In genomic region chr2:102063948-102064678, GRCh38 we compare ENCODE assay signal across 8 cellular contexts.
DNase-seq lines count a peak whose midpoint lies in the region; ATAC-seq and TF ChIP-seq lines count a peak whose summit lies in the region.

No MANE protein-coding gene starts in this region.

- H3K4me2 ChIP-seq in mammary epithelial cell (ENCODE audit: insufficient read depth, low read depth, low read length) = peak overlapping the region; percentile 66

- WGBS in mammary epithelial cell (ENCODE audit: low coverage, missing lambda C conversion rate) = 3% methylated on average over 7 of the region's 9 CpGs

- peaks cover 5% of the 10 kb centered on the region; the same call in 1 of the 2 replicates for H3K4me1 ChIP-seq in Panc1 (ENCODE audit: control insufficient read depth, insufficient read depth, low read length)
- peaks cover 36% of the 10 kb centered on the region for H3K4me1 ChIP-seq in mammary epithelial cell (ENCODE audit: insufficient read depth, low read length)
- H3K4me1 ChIP-seq in HAP-1 = no peaks in the 10 kb centered on the region

- no peak overlapping the region for H3K4me3 ChIP-seq in Panc1 (ENCODE audit: low read depth in 2 of 2, low read length in 2 of 2)
- H3K4me3 ChIP-seq in mammary epithelial cell (replicated peaks in 1 of 3; ENCODE audit: insufficient read depth in 1 of 3, low read depth in 2 of 3, low read length in 3 of 3) = no peak overlapping the region
- no peak overlapping the region for H3K4me3 ChIP-seq in HAP-1

- H3K9me3 ChIP-seq in Panc1 (ENCODE audit: control insufficient read depth, insufficient read depth, low read depth, low read length) = no peaks in the 10 kb centered on the region
- peaks cover 12% of the 10 kb centered on the region for H3K9me3 ChIP-seq in mammary epithelial cell (replicated peaks; ENCODE audit: insufficient read depth, low read length)
- no peaks in the 10 kb centered on the region for H3K9me3 ChIP-seq in HAP-1

- ATAC-seq in GM18511 (IDR thresholded peaks at IDR 0.05; ENCODE audit: unreplicated experiment) (peak; percentile 48), Panc1 (peak; percentile 89), HG03196 (IDR thresholded peaks at IDR 0.05; ENCODE audit: unreplicated experiment) (no peak), HG03280 (IDR thresholded peaks at IDR 0.05; ENCODE audit: unreplicated experiment) (no peak)

- peak overlapping the region; percentile 75 for H2AFZ ChIP-seq in mammary epithelial cell (ENCODE audit: low read depth, low read length)

- H3K36me3 ChIP-seq in Panc1 (ENCODE audit: control insufficient read depth, insufficient read depth, low read length) (no peaks in the 10 kb centered on the region), mammary epithelial cell (ENCODE audit: insufficient read depth, low read length) (no peaks in the 10 kb centered on the region), HAP-1 (replicated peaks) (no peaks in the 10 kb centered on the region)

- BruUV-seq in Panc1 (replicated peaks; lab: Mats Ljungman, UMichigan) (no TSS peak), mammary epithelial cell (replicated peaks; lab: Mats Ljungman, UMichigan) (no TSS peak)

- H3K79me2 ChIP-seq in mammary epithelial cell (ENCODE audit: insufficient read depth, low read length) = no peaks in the 10 kb centered on the region

- in situ Hi-C loops in Panc1 (cut with HindIII; ENCODE audit: low pct_unique_long_range_greater_than_20kb, low sequenced_read_pairs) = no loop called here
- in situ Hi-C loops in mammary epithelial cell (cut with MboI; ENCODE audit: low sequenced_read_pairs in 2 of 2) = no loop called here
- in situ Hi-C loops in HAP-1 (cut with MboI; ENCODE audit: low sequenced_read_pairs) = no loop called here

- CTCF ChIA-PET in Panc1 (lab: Charles Lee) (no interaction called here), mammary epithelial cell (lab: Charles Lee; ENCODE audit: low non-redundant PET) (interaction anchor here (0.9 kb wide), 1 partner anchor 102 kb away, joined by 3 read pairs; no protein-coding TSS in a partner anchor)

- intact Hi-C loops in Panc1 (cut with micrococcal nuclease; ENCODE audit: unreplicated experiment) = no loop called here
- intact Hi-C loops in mammary epithelial cell (cut with micrococcal nuclease) = loop anchor here (2.0 kb wide), 1 partner anchor 37 kb away; no protein-coding TSS in a partner anchor

- TF ChIP-seq CTCF in Panc1 (IDR thresholded peaks at IDR 0.05) = no peak
- no peak for TF ChIP-seq CTCF in mammary epithelial cell (conservative IDR thresholded peaks at IDR 0.05 in 1 of 2, IDR thresholded peaks at IDR 0.05 in 1 of 2; ENCODE audit: extremely low read depth in 1 of 2, insufficient read depth in 1 of 2, low read depth in 1 of 2, low read length in 2 of 2)

- peak overlapping the region; percentile 4 for H3K9ac ChIP-seq in mammary epithelial cell (ENCODE audit: insufficient read depth, low read length)

- POLR2A ChIA-PET in Panc1 (lab: Charles Lee) = no interaction called here

- dilution Hi-C loops in mammary epithelial cell (cut with HindIII; ENCODE audit: low sequenced_read_pairs) = no loop called here

- H4K20me1 ChIP-seq in mammary epithelial cell (ENCODE audit: insufficient read depth, low read length) = no peaks in the 10 kb centered on the region

- H3K27me3 ChIP-seq in Panc1 (ENCODE audit: control insufficient read depth, insufficient read depth, low read length) (no peaks in the 10 kb centered on the region), mammary epithelial cell (ENCODE audit: insufficient read depth, low read length) (no peaks in the 10 kb centered on the region), HAP-1 (ENCODE audit: low read depth) (no peaks in the 10 kb centered on the region)

- DNase-seq in Panc1 (ENCODE audit: low read depth, low spot score) (peak; percentile 24), mammary epithelial cell (peak; percentile 91), left kidney (ENCODE audit: low read depth, low spot score) (peak; percentile 82), HAP-1 (ENCODE audit: low spot score in 2 of 2) (no peak)
- DNase-seq in stimulated activated CD4-positive, alpha-beta T cell treated with anti-CD3 and anti-CD28 coated beads, Interleukin-2, amount 100 ng/mL, for 48 hours = peak; percentile 23 to 31

- no peak overlapping the region for H3K27ac ChIP-seq in Panc1 (ENCODE audit: low read length)
- peak overlapping the region; percentile 80 for H3K27ac ChIP-seq in mammary epithelial cell (ENCODE audit: insufficient read depth, low read depth, low read length)

Comparison
In these comparisons a context has a peak if more than half of its experiments do, and no peak if none do; other contexts are left out.
1. ATAC-seq: peak in GM18511 (single experiment) and Panc1 (single experiment); none in HG03196 (single experiment) and HG03280 (single experiment).
2. DNase-seq: peak in Panc1 (single experiment), mammary epithelial cell (single experiment), left kidney (single experiment) and stimulated activated CD4-positive, alpha-beta T cell treated with anti-CD3 and anti-CD28 coated beads, Interleukin-2, amount 100 ng/mL, for 48 hours (2 of 2); none in HAP-1 (0 of 2).